In genomic region chr11:70944636-70945035, GRCh38 we compare ENCODE assay signal across 1 cellular context.
TF ChIP-seq lines count a peak whose summit lies in the region.

No MANE protein-coding gene starts in this region.

TF ChIP-seq in H1, 55 proteins besides CTCF, POLR2A, EP300 and RAD21:
- no peak for TF ChIP-seq BCL11A (IDR thresholded peaks at IDR 0.05; ENCODE audit: low read depth in 2 of 2, low read length in 2 of 2)
- TF ChIP-seq ASH2L (IDR thresholded peaks at IDR 0.05; ENCODE audit: low read length) = no peak
